In the genomic region with DNA sequence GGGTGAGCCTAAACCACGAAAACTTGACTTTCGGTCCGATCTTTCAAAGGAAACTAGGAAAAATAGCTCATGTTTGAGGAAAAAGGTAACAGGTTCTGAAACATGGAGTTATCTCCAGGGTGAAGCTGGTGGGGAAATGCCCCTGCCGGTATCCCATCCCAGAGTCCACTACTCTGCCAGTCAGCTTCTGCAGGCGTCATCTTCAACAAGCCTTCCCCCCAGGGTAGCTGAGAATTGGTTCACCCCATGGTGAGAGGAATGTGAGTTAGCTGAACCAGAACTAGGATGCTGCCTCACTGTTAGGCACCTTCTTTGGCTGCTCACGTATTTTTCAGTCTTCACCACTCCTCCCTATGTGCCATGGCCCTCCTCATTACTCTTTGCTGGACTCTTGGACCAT, we compare ENCODE assay signal across 10 cellular contexts.
A peak's percentile ranks its signal among the peaks of the same experiment; 100 is the strongest.
DNase-seq lines count a peak whose midpoint lies in the region; ATAC-seq and TF ChIP-seq lines count a peak whose summit lies in the region.
"Had no signal": no experiment of that assay in that cellular context is flagged by ENCODE, and none has a peak within 500 bp of the region (broad histone marks: within the 10 kb centered on the region; RNA-seq: fewer than 3 reads in every experiment).

No MANE protein-coding gene starts in this region.

- CTCF ChIA-PET in activated naive CD4-positive, alpha-beta T cell treated with anti-CD3 and anti-CD28 coated beads, Interleukin-2, amount 10 ng/mL, durations not matched to agents 7 days and 5 days (lab: Charles Lee), result interaction anchor here (0.6 to 1.2 kb wide), 4 partner anchors 17 to 175 kb away, joined by 3 to 5 read pairs (median 4); no protein-coding TSS in a partner anchor

- TF ChIP-seq CTCF in VCaP (conservative IDR thresholded peaks at IDR 0.05), result no peak

- H3K27ac Mint-ChIP-seq in activated naive CD4-positive, alpha-beta T cell treated with anti-CD3 and anti-CD28 coated beads, Interleukin-2, amount 10 ng/mL, durations not matched to agents 7 days and 5 days, result no peak overlapping the region
- no peak overlapping the region for H3K27ac Mint-ChIP-seq in stimulated activated naive CD8-positive, alpha-beta T cell treated with anti-CD3 and anti-CD28 coated beads, Interleukin-15, amount 100 ng/mL, for 72 hours

- no peaks in the 10 kb centered on the region for H3K27me3 Mint-ChIP-seq in activated naive CD4-positive, alpha-beta T cell treated with anti-CD3 and anti-CD28 coated beads, Interleukin-2, amount 10 ng/mL, durations not matched to agents 7 days and 5 days
- H3K27me3 Mint-ChIP-seq in stimulated activated naive CD8-positive, alpha-beta T cell treated with anti-CD3 and anti-CD28 coated beads, Interleukin-15, amount 100 ng/mL, for 72 hours, result no peaks in the 10 kb centered on the region

- no peak for DNase-seq in activated naive CD4-positive, alpha-beta T cell treated with anti-CD3 and anti-CD28 coated beads, Interleukin-2, amount 10 ng/mL, durations not matched to agents 7 days and 5 days
- no peak for DNase-seq in activated naive CD4-positive, alpha-beta T cell treated with anti-CD3 and anti-CD28 coated beads, Interleukin-2, amount 50 U/mL, for 16 hours
- peak; percentile 14 for DNase-seq in hepatic stellate cell (ENCODE audit: low spot score)
- DNase-seq in stimulated activated naive CD8-positive, alpha-beta T cell treated with anti-CD3 and anti-CD28 coated beads, Interleukin-15, amount 100 ng/mL, for 72 hours, result no peak
- no peak for DNase-seq in SKM-1 (lab: John Stamatoyannopoulos, UW; ENCODE audit: unreplicated experiment)
- DNase-seq: activated gamma-delta T cell treated with Interleukin-2 at 50 U/mL for 16 hours, head of caudate nucleus had no signal

- no peaks in the 10 kb centered on the region for H3K9me3 Mint-ChIP-seq in activated naive CD4-positive, alpha-beta T cell treated with anti-CD3 and anti-CD28 coated beads, Interleukin-2, amount 10 ng/mL, durations not matched to agents 7 days and 5 days
- no peaks in the 10 kb centered on the region for H3K9me3 Mint-ChIP-seq in stimulated activated naive CD8-positive, alpha-beta T cell treated with anti-CD3 and anti-CD28 coated beads, Interleukin-15, amount 100 ng/mL, for 72 hours

- no peak for ATAC-seq in stimulated activated naive CD8-positive, alpha-beta T cell treated with anti-CD3 and anti-CD28 coated beads, Interleukin-15, amount 100 ng/mL, for 72 hours
- no peak for ATAC-seq in GM18868 (IDR thresholded peaks at IDR 0.05; ENCODE audit: unreplicated experiment)
- ATAC-seq in HG02759 (IDR thresholded peaks at IDR 0.05; ENCODE audit: unreplicated experiment), result no peak

- H3K36me3 Mint-ChIP-seq in activated naive CD4-positive, alpha-beta T cell treated with anti-CD3 and anti-CD28 coated beads, Interleukin-2, amount 10 ng/mL, durations not matched to agents 7 days and 5 days, result peaks cover 8% of the 10 kb centered on the region

- peaks cover 41% of the 10 kb centered on the region for H3K4me1 Mint-ChIP-seq in activated naive CD4-positive, alpha-beta T cell treated with anti-CD3 and anti-CD28 coated beads, Interleukin-2, amount 10 ng/mL, durations not matched to agents 7 days and 5 days
- H3K4me1 Mint-ChIP-seq in stimulated activated naive CD8-positive, alpha-beta T cell treated with anti-CD3 and anti-CD28 coated beads, Interleukin-15, amount 100 ng/mL, for 72 hours, result peaks cover 66% of the 10 kb centered on the region

- peak overlapping the region; percentile 94 for H3K27ac ChIP-seq in VCaP

- peak overlapping the region; percentile 86 for H3K4me3 Mint-ChIP-seq in activated naive CD4-positive, alpha-beta T cell treated with anti-CD3 and anti-CD28 coated beads, Interleukin-2, amount 10 ng/mL, durations not matched to agents 7 days and 5 days
- peak overlapping the region; percentile 92 to 95 for H3K4me3 Mint-ChIP-seq in stimulated activated naive CD8-positive, alpha-beta T cell treated with anti-CD3 and anti-CD28 coated beads, Interleukin-15, amount 100 ng/mL, for 72 hours
